ENCODE assay signal across 21 cellular contexts in the genomic region with DNA sequence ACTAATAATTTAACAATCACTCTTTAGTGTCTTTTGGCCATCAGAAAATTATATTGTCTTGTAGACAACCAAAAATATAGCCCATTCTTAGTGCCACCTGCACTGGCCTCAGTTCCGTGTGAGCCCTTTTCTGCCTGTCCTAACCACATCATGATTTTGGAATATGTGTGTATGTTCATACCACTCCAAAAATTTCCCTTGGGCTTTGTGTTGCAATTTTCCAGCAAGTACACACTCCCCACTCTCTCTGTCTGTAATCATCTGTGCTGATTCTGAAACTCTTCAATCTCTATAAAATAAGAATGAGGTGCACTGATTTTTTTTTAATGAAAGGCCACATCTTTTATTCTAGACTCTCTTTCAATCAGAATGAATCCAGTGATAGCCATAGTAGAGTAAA.
"Had no signal": no experiment of that assay in that cellular context is flagged by ENCODE, and none has a peak within 500 bp of the region (broad histone marks: within the 10 kb centered on the region; RNA-seq: fewer than 3 reads in every experiment).

No MANE protein-coding gene starts in this region.

- H3K27ac Mint-ChIP-seq: immature natural killer cell; memory B cell; natural killer cell; stimulated activated naive B cell treated with anti-CD40 and anti-IgM and Interleukin-4, amounts not matched to agents 10 μg/mL and 1 μg/mL and 100 μg/mL, for 72 hours; stimulated activated naive CD8-positive, alpha-beta T cell treated with anti-CD3 and anti-CD28 coated beads, Interleukin-15, amount 100 ng/mL, for 72 hours had no signal

- H3K4me1 ChIP-seq: sigmoid colon had no signal

- H3K27ac ChIP-seq: dorsolateral prefrontal cortex, pancreas, sigmoid colon, thyroid gland, vagina had no signal

- H3K4me1 Mint-ChIP-seq: immature natural killer cell; memory B cell; natural killer cell; stimulated activated naive B cell treated with anti-CD40 and anti-IgM and Interleukin-4, amounts not matched to agents 10 μg/mL and 1 μg/mL and 100 μg/mL, for 72 hours; stimulated activated naive CD8-positive, alpha-beta T cell treated with anti-CD3 and anti-CD28 coated beads, Interleukin-15, amount 100 ng/mL, for 72 hours had no signal

- H3K4me3 ChIP-seq: dorsolateral prefrontal cortex, lung, pancreas, sigmoid colon, thyroid gland, vagina had no signal

- H3K27me3 Mint-ChIP-seq: memory B cell; stimulated activated naive B cell treated with anti-CD40 and anti-IgM and Interleukin-4, amounts not matched to agents 10 μg/mL and 1 μg/mL and 100 μg/mL, for 72 hours; stimulated activated naive CD8-positive, alpha-beta T cell treated with anti-CD3 and anti-CD28 coated beads, Interleukin-15, amount 100 ng/mL, for 72 hours had no signal

- H3K27me3 ChIP-seq: dorsolateral prefrontal cortex, pancreas, sigmoid colon, thyroid gland, vagina had no signal

- H3K4me3 Mint-ChIP-seq: immature natural killer cell; memory B cell; natural killer cell; stimulated activated naive B cell treated with anti-CD40 and anti-IgM and Interleukin-4, amounts not matched to agents 10 μg/mL and 1 μg/mL and 100 μg/mL, for 72 hours; stimulated activated naive CD8-positive, alpha-beta T cell treated with anti-CD3 and anti-CD28 coated beads, Interleukin-15, amount 100 ng/mL, for 72 hours had no signal

- DNase-seq: dorsolateral prefrontal cortex; effector CD4-positive, alpha-beta T cell; hypothalamus; immature natural killer cell; islet precursor cell; kidney glomerular epithelial cell; left colon; natural killer cell; occipital lobe; pancreas; retina; sigmoid colon; small intestine; stimulated activated CD4-positive, alpha-beta T cell treated with anti-CD3 and anti-CD28 coated beads, Interleukin-15, amount 100 ng/mL, for 24 hours; stimulated activated CD4-positive, alpha-beta T cell treated with anti-CD3 and anti-CD28 coated beads, Interleukin-2, amount 100 ng/mL, for 48 hours; stimulated activated naive B cell treated with anti-CD40 and anti-IgM and Interleukin-4, amounts not matched to agents 10 μg/mL and 1 μg/mL and 100 μg/mL, for 72 hours; stimulated activated naive CD8-positive, alpha-beta T cell treated with anti-CD3 and anti-CD28 coated beads, Interleukin-15, amount 100 ng/mL, for 72 hours; thyroid gland had no signal

- H3K9me3 ChIP-seq: pancreas, sigmoid colon, thyroid gland, vagina had no signal

- ATAC-seq: left colon; natural killer cell; stimulated activated naive B cell treated with anti-CD40 and anti-IgM and Interleukin-4, amounts not matched to agents 10 μg/mL and 1 μg/mL and 100 μg/mL, for 72 hours; stimulated activated naive CD8-positive, alpha-beta T cell treated with anti-CD3 and anti-CD28 coated beads, Interleukin-15, amount 100 ng/mL, for 72 hours had no signal

- H3K36me3 Mint-ChIP-seq: immature natural killer cell; memory B cell; stimulated activated naive B cell treated with anti-CD40 and anti-IgM and Interleukin-4, amounts not matched to agents 10 μg/mL and 1 μg/mL and 100 μg/mL, for 72 hours had no signal

- H3K36me3 ChIP-seq: pancreas, sigmoid colon, thyroid gland, vagina had no signal
